ENCODE assay signal across 1 cellular context in genomic region chr1:244271909-244272308, GRCh38.
TF ChIP-seq lines count a peak whose summit lies in the region.

No MANE protein-coding gene starts in this region.

TF ChIP-seq in endothelial cell of umbilical vein, 7 proteins besides CTCF, POLR2A, EP300 and RAD21:
- TF ChIP-seq GATA2 (IDR thresholded peaks at IDR 0.05; ENCODE audit: insufficient read depth, insufficient read length, low read depth, low read length) (no peak), JUN (IDR thresholded peaks at IDR 0.05; ENCODE audit: borderline replicate concordance, insufficient read depth, insufficient read length, low read depth) (no peak), MYC (IDR thresholded peaks at IDR 0.05; ENCODE audit: low read depth, low read length) (no peak), EZH2 (IDR thresholded peaks at IDR 0.05; ENCODE audit: borderline replicate concordance, low read depth, low read length, severe bottlenecking) (no peak), MAX (IDR thresholded peaks at IDR 0.05; ENCODE audit: insufficient read depth, insufficient read length) (no peak)
TF ChIP-seq in endothelial cell of umbilical vein: peak in this region for 0.
